ENCODE assay signal across 15 cellular contexts in genomic region chr6:93684339-93684738, GRCh38.
"Had no signal": no experiment of that assay in that cellular context is flagged by ENCODE, and none has a peak within 500 bp of the region (broad histone marks: within the 10 kb centered on the region; RNA-seq: fewer than 3 reads in every experiment).

No MANE protein-coding gene starts in this region.

- H3K4me3 Mint-ChIP-seq: activated naive CD8-positive, alpha-beta T cell treated with anti-CD3 and anti-CD28 coated beads, Interleukin-2, amount 10 ng/mL, durations not matched to agents 7 days and 5 days; brain; dendritic cell treated with granulocyte-macrophage colony-stimulating factor and Interleukin-4, amounts not matched to agents 40 ng/mL and 50 ng/mL, for 4 days; naive thymus-derived CD8-positive, alpha-beta T cell; stimulated activated naive B cell treated with anti-CD40 and anti-IgM and Interleukin-4, amounts not matched to agents 10 μg/mL and 1 μg/mL and 100 μg/mL, for 72 hours had no signal

- H3K9ac ChIP-seq: parathyroid adenoma had no signal

- H3K9me3 Mint-ChIP-seq: activated naive CD8-positive, alpha-beta T cell treated with anti-CD3 and anti-CD28 coated beads, Interleukin-2, amount 10 ng/mL, durations not matched to agents 7 days and 5 days had no signal

- H3K4me1 Mint-ChIP-seq: activated naive CD8-positive, alpha-beta T cell treated with anti-CD3 and anti-CD28 coated beads, Interleukin-2, amount 10 ng/mL, durations not matched to agents 7 days and 5 days; naive thymus-derived CD8-positive, alpha-beta T cell; stimulated activated naive B cell treated with anti-CD40 and anti-IgM and Interleukin-4, amounts not matched to agents 10 μg/mL and 1 μg/mL and 100 μg/mL, for 72 hours had no signal

- H3K9me3 ChIP-seq: neutrophil, tibial artery had no signal

- H3K27me3 Mint-ChIP-seq: activated naive CD8-positive, alpha-beta T cell treated with anti-CD3 and anti-CD28 coated beads, Interleukin-2, amount 10 ng/mL, durations not matched to agents 7 days and 5 days; dendritic cell treated with granulocyte-macrophage colony-stimulating factor and Interleukin-4, amounts not matched to agents 40 ng/mL and 50 ng/mL, for 4 days; naive thymus-derived CD8-positive, alpha-beta T cell; stimulated activated naive B cell treated with anti-CD40 and anti-IgM and Interleukin-4, amounts not matched to agents 10 μg/mL and 1 μg/mL and 100 μg/mL, for 72 hours had no signal

- H3K4me3 ChIP-seq: heart right ventricle, tibial artery had no signal

- H3K79me2 ChIP-seq: parathyroid adenoma had no signal

- H3K27me3 ChIP-seq: heart right ventricle, neutrophil, tibial artery had no signal

- H3K36me3 Mint-ChIP-seq: activated naive CD8-positive, alpha-beta T cell treated with anti-CD3 and anti-CD28 coated beads, Interleukin-2, amount 10 ng/mL, durations not matched to agents 7 days and 5 days; brain; naive thymus-derived CD8-positive, alpha-beta T cell; stimulated activated naive B cell treated with anti-CD40 and anti-IgM and Interleukin-4, amounts not matched to agents 10 μg/mL and 1 μg/mL and 100 μg/mL, for 72 hours had no signal

- DNase-seq: activated CD4-positive, CD25-positive, alpha-beta regulatory T cell treated with anti-CD3 and anti-CD28 coated beads, Interleukin-2, amount 50 U/mL, for 72 hours; activated naive CD4-positive, alpha-beta T cell; activated naive CD8-positive, alpha-beta T cell treated with anti-CD3 and anti-CD28 coated beads, Interleukin-2, amount 10 ng/mL, durations not matched to agents 7 days and 5 days; central memory CD4-positive, alpha-beta T cell; effector memory CD4-positive, alpha-beta T cell; heart right ventricle; naive thymus-derived CD8-positive, alpha-beta T cell; stimulated activated CD4-positive, alpha-beta T cell treated with anti-CD3 and anti-CD28 coated beads, Interleukin-2, amount 100 ng/mL, for 48 hours; stimulated activated naive B cell treated with anti-CD40 and anti-IgM and Interleukin-4, amounts not matched to agents 10 μg/mL and 1 μg/mL and 100 μg/mL, for 72 hours; tibial artery had no signal

- H3K4me1 ChIP-seq: heart right ventricle, parathyroid adenoma, tibial artery had no signal

- H2AFZ ChIP-seq: parathyroid adenoma had no signal

- ATAC-seq: heart right ventricle; naive thymus-derived CD8-positive, alpha-beta T cell; stimulated activated naive B cell treated with anti-CD40 and anti-IgM and Interleukin-4, amounts not matched to agents 10 μg/mL and 1 μg/mL and 100 μg/mL, for 72 hours had no signal

- H3K36me3 ChIP-seq: heart right ventricle, neutrophil, tibial artery had no signal

- H3K27ac ChIP-seq: epithelial cell of prostate, heart right ventricle, neutrophil, parathyroid adenoma, tibial artery had no signal
